Comparison of ENCODE assay signal across 19 cellular contexts in the genomic region with DNA sequence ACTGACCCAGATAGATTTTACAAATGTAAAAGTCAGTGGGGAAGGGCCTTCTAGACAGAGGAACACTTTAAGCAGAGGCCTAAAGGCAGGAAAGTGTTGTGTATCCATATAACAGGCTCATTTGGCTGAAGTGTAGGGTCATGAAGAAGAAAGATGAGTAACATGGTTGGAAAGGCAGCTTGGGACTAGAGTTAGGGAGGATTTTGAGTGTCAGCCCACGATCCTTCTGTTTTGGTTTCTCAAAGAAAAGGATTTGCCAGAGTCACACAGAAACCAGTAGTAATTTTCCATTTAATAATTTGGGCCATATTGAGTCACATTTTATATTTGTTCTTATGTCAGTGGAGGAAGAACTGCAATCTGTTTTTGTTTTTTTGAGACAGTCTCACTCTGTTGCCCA.
DNase-seq lines count a peak whose midpoint lies in the region; ATAC-seq and TF ChIP-seq lines count a peak whose summit lies in the region.
"Had no signal": no experiment of that assay in that cellular context is flagged by ENCODE, and none has a peak within 500 bp of the region (broad histone marks: within the 10 kb centered on the region; RNA-seq: fewer than 3 reads in every experiment).

No MANE protein-coding gene starts in this region.

- H3K36me3 ChIP-seq in IMR-90 (ENCODE audit: control insufficient read depth, insufficient read depth, low read length) (no peaks in the 10 kb centered on the region), mesenchymal stem cell (ENCODE audit: control insufficient read depth in 1 of 2, insufficient read depth in 2 of 2, low read depth in 1 of 2, low read length in 2 of 2) (no peaks in the 10 kb centered on the region), osteoblast (ENCODE audit: insufficient read depth, low read length) (no peaks in the 10 kb centered on the region), GM23248 (ENCODE audit: low read depth) (no peaks in the 10 kb centered on the region)
- H3K36me3 ChIP-seq: BLaER1 had no signal

- in situ Hi-C loops in IMR-90 (cut with MboI; ENCODE audit: low sequenced_read_pairs) (no loop called here), GM23248 (cut with MboI) (no loop called here)

- peak overlapping the region; percentile 36; the same call in 1 of the 2 replicates for H4K5ac ChIP-seq in IMR-90 (ENCODE audit: low read depth, low read length)

- peak overlapping the region; percentile 73; the same call in 1 of the 2 replicates for H3K14ac ChIP-seq in IMR-90 (replicated peaks; ENCODE audit: low read depth, low read length)
- H3K14ac ChIP-seq in mesenchymal stem cell (ENCODE audit: low read length in 2 of 2), result no peak overlapping the region

- H3K9ac ChIP-seq in IMR-90 (ENCODE audit: low read depth, low read length) (no peak overlapping the region), mesenchymal stem cell (ENCODE audit: low read length) (peak overlapping the region; percentile 8), GM23248 (no peak overlapping the region)
- H3K9ac ChIP-seq: BLaER1 had no signal

- no peaks in the 10 kb centered on the region for H3K9me3 ChIP-seq in IMR-90 (ENCODE audit: control insufficient read depth, insufficient read depth, low read length)
- H3K9me3 ChIP-seq in mesenchymal stem cell (ENCODE audit: control insufficient read depth, low read length), result peaks cover 7% of the 10 kb centered on the region
- H3K9me3 ChIP-seq in osteoblast (ENCODE audit: low read depth, low read length), result no peaks in the 10 kb centered on the region
- no peaks in the 10 kb centered on the region for H3K9me3 ChIP-seq in GM23248 (ENCODE audit: low read depth)
- H3K9me3 ChIP-seq: BE2C had no signal

- dilution Hi-C loops in IMR-90 (cut with HindIII; ENCODE audit: low sequenced_read_pairs, unreplicated experiment), result no loop called here

- CTCF ChIA-PET in IMR-90 (lab: Yijun Ruan, JAX), result no interaction called here

- H2BK15ac ChIP-seq in IMR-90 (ENCODE audit: low read depth, low read length) (no peak overlapping the region), mesenchymal stem cell (ENCODE audit: low read depth, poor library complexity, severe bottlenecking) (no peak overlapping the region)

- H4K91ac ChIP-seq in IMR-90 (ENCODE audit: insufficient read depth, low read depth, low read length), result no peak overlapping the region
- no peak overlapping the region for H4K91ac ChIP-seq in mesenchymal stem cell (ENCODE audit: low read length)

- no TSS peak for BruUV-seq in IMR-90 (replicated peaks; lab: Mats Ljungman, UMichigan)

- H3K79me1 ChIP-seq in IMR-90 (ENCODE audit: low read depth in 1 of 2, low read length in 2 of 2) (peaks cover 0 to under 1% of the 10 kb centered on the region in 2 experiments; a peak in 1 of 4 replicates), mesenchymal stem cell (replicated peaks; ENCODE audit: low read length, poor library complexity, severe bottlenecking) (no peaks in the 10 kb centered on the region)

- intact Hi-C loops in IMR-90 (cut with micrococcal nuclease), result no loop called here

- H2AK5ac ChIP-seq in IMR-90 (ENCODE audit: low read depth, low read length) (no peak overlapping the region), mesenchymal stem cell (ENCODE audit: low read length, severe bottlenecking) (no peak overlapping the region)

- no peaks in the 10 kb centered on the region; the same call in 1 of the 2 replicates for H3K9me1 ChIP-seq in IMR-90 (ENCODE audit: insufficient read depth, low read length)

- TF ChIP-seq CTCF in IMR-90 (conservative IDR thresholded peaks at IDR 0.05; ENCODE audit: low read depth, low read length), result no peak
- no peak for TF ChIP-seq CTCF in osteoblast (IDR thresholded peaks at IDR 0.05; ENCODE audit: extremely low read depth, low read depth, low read length)

- H2AK9ac ChIP-seq in IMR-90 (replicated peaks; ENCODE audit: low read depth, low read length, poor library complexity), result no peak overlapping the region

- no peak for TF ChIP-seq POLR2A in IMR-90 (IDR thresholded peaks at IDR 0.05; ENCODE audit: low read depth, low read length)

- no peak overlapping the region for H3K56ac ChIP-seq in IMR-90 (ENCODE audit: extremely low read depth, insufficient read depth, low read length)

- no peak for TF ChIP-seq RAD21 in IMR-90 (IDR thresholded peaks at IDR 0.05; ENCODE audit: low read length)

- no peak overlapping the region for H2BK12ac ChIP-seq in mesenchymal stem cell (ENCODE audit: low read length in 2 of 2)

- H3K4me3 ChIP-seq in IMR-90 (ENCODE audit: insufficient read depth, low read depth, low read length) (no peak overlapping the region), mesenchymal stem cell (ENCODE audit: insufficient read depth in 1 of 2, low read depth in 1 of 2, low read length in 2 of 2) (no peak overlapping the region), osteoblast (ENCODE audit: insufficient read depth, low read length) (no peak overlapping the region), GM23248 (no peak overlapping the region)
- H3K4me3 ChIP-seq: BLaER1 had no signal

- no peaks in the 10 kb centered on the region for H3F3A ChIP-seq in GM23248 (ENCODE audit: insufficient read depth)

- no peak overlapping the region for H2BK20ac ChIP-seq in IMR-90 (ENCODE audit: low read depth, low read length)

- POLR2A ChIA-PET in IMR-90 (lab: Charles Lee; ENCODE audit: unreplicated experiment), result no interaction called here

- H3K27me3 ChIP-seq in IMR-90 (ENCODE audit: control insufficient read depth, insufficient read depth, low read length) (no peaks in the 10 kb centered on the region), mesenchymal stem cell (ENCODE audit: control insufficient read depth in 1 of 2, insufficient read depth in 1 of 2, low read length in 2 of 2) (no peaks in the 10 kb centered on the region), osteoblast (ENCODE audit: insufficient read depth, low read length) (peaks cover 2% of the 10 kb centered on the region), GM23248 (replicated peaks; ENCODE audit: insufficient read depth) (no peaks in the 10 kb centered on the region)
- H3K27me3 ChIP-seq: BE2C, BLaER1 had no signal

- H3K9me2 ChIP-seq in GM23248 (ENCODE audit: insufficient read depth), result peaks cover 4% of the 10 kb centered on the region; the same call in 1 of the 2 replicates

- H4K8ac ChIP-seq in IMR-90 (ENCODE audit: low read depth in 2 of 2, low read length in 2 of 2) (no peak overlapping the region), mesenchymal stem cell (ENCODE audit: low read length) (no peak overlapping the region)

- H2AFZ ChIP-seq in IMR-90 (replicated peaks; ENCODE audit: low read length, poor library complexity) (no peak overlapping the region), mesenchymal stem cell (ENCODE audit: low read depth, low read length) (no peak overlapping the region), osteoblast (ENCODE audit: low read length) (peak overlapping the region; percentile 3), GM23248 (no peak overlapping the region)

- no CpG with 5 or more reads among the region's 1 CpG for WGBS in IMR-90 (ENCODE audit: extremely low coverage in 2 of 2, insufficient read length in 1 of 2), 2 experiments
- WGBS in mesenchymal stem cell, result no CpG with 5 or more reads among the region's 1 CpG
- 8 to 14% methylated on average over 1 of the region's 1 CpG for WGBS in GM23248 (ENCODE audit: low coverage in 1 of 2, low lambda C conversion rate in 2 of 2, missing lambda C conversion rate in 2 of 2), 2 experiments

- no peak overlapping the region for H3K18ac ChIP-seq in IMR-90 (ENCODE audit: low read depth, low read length)
- H3K18ac ChIP-seq in mesenchymal stem cell (ENCODE audit: low read depth in 1 of 2, low read length in 2 of 2), result no peak overlapping the region

- H3K27ac ChIP-seq in IMR-90 (ENCODE audit: insufficient read depth, low read length) (no peak overlapping the region), mesenchymal stem cell (ENCODE audit: low read length, poor library complexity, severe bottlenecking) (no peak overlapping the region), osteoblast (ENCODE audit: low read depth, low read length) (no peak overlapping the region), GM23248 (no peak overlapping the region)
- H3K27ac ChIP-seq: 22Rv1, BLaER1 had no signal

- H3K4me2 ChIP-seq in IMR-90 (ENCODE audit: low read depth, low read length) (no peak overlapping the region), mesenchymal stem cell (ENCODE audit: low read length, poor library complexity, severe bottlenecking) (no peak overlapping the region), osteoblast (ENCODE audit: insufficient read depth, low read length) (no peak overlapping the region), GM23248 (ENCODE audit: unreplicated experiment) (no peak overlapping the region)
- H3K4me2 ChIP-seq: BLaER1 had no signal

- no peak overlapping the region for H3K4ac ChIP-seq in IMR-90 (ENCODE audit: low read depth, low read length)
- no peak overlapping the region for H3K4ac ChIP-seq in mesenchymal stem cell (ENCODE audit: low read depth in 1 of 2, low read length in 2 of 2)

- H3K4me1 ChIP-seq in IMR-90 (ENCODE audit: control insufficient read depth, insufficient read depth, low read length) (no peaks in the 10 kb centered on the region), mesenchymal stem cell (ENCODE audit: control insufficient read depth, insufficient read depth, low read depth, low read length) (no peaks in the 10 kb centered on the region), osteoblast (ENCODE audit: insufficient read depth, low read length) (no peaks in the 10 kb centered on the region), GM23248 (ENCODE audit: insufficient read depth) (no peaks in the 10 kb centered on the region)
- H3K4me1 ChIP-seq: BE2C, BLaER1, Caco-2 had no signal

- H2BK120ac ChIP-seq in IMR-90 (ENCODE audit: low read depth, low read length) (no peak overlapping the region), mesenchymal stem cell (ENCODE audit: low read depth, low read length) (no peak overlapping the region)

- ATAC-seq in IMR-90 (ENCODE audit: low read depth), result no peak
- ATAC-seq: CD8-positive, alpha-beta T cell had no signal

- H3K23ac ChIP-seq in IMR-90 (ENCODE audit: low read depth, low read length), result no peak overlapping the region
- H3K23ac ChIP-seq in mesenchymal stem cell (ENCODE audit: low read length in 2 of 2), result no peak overlapping the region

- no peak for DNase-seq in IMR-90
- DNase-seq in fibroblast of peridontal ligament (ENCODE audit: extremely low read depth), result peak; percentile 4
- no peak for DNase-seq in mesenchymal stem cell
- DNase-seq in osteoblast (ENCODE audit: insufficient read length, low spot score, missing footprints), result no peak
- no peak for DNase-seq in GM23248
- DNase-seq in activated CD8-positive, alpha-beta memory T cell treated with anti-CD3 and anti-CD28 coated beads, Interleukin-2, amount 50 U/mL, for 48 hours, result no peak
- DNase-seq in HUDEP-2 (lab: John Stamatoyannopoulos, UW; ENCODE audit: unreplicated experiment in 76 of 76), result no peak
- DNase-seq in 8988T, result no peak
- DNase-seq: ACHN; BE2C; C1 segment of cervical spinal cord; Caco-2; Calu3; CD4-positive, CD25-positive, alpha-beta regulatory T cell; CD8-positive, alpha-beta T cell; DMS79 treated with DMSO at 0.1 percent for 48 hours; GF-D8 had no signal

- no peaks in the 10 kb centered on the region for H3K79me2 ChIP-seq in osteoblast (ENCODE audit: insufficient read depth, low read length)
- H3K79me2 ChIP-seq in GM23248 (ENCODE audit: insufficient read depth), result no peaks in the 10 kb centered on the region

- H4K20me1 ChIP-seq in IMR-90 (ENCODE audit: insufficient read depth, low read length), result no peaks in the 10 kb centered on the region
- no peaks in the 10 kb centered on the region for H4K20me1 ChIP-seq in osteoblast (ENCODE audit: insufficient read depth, low read length)
- H4K20me1 ChIP-seq in GM23248 (ENCODE audit: insufficient read depth), result no peaks in the 10 kb centered on the region
- H4K20me1 ChIP-seq: BLaER1 had no signal

- no peak overlapping the region for H2BK5ac ChIP-seq in IMR-90 (ENCODE audit: low read depth, low read length, poor library complexity, severe bottlenecking)
- H2BK5ac ChIP-seq in mesenchymal stem cell (ENCODE audit: low read depth, low read length, poor library complexity, severe bottlenecking), result no peak overlapping the region
